14 cellular contexts compared by ENCODE assay signal in the genomic region with DNA sequence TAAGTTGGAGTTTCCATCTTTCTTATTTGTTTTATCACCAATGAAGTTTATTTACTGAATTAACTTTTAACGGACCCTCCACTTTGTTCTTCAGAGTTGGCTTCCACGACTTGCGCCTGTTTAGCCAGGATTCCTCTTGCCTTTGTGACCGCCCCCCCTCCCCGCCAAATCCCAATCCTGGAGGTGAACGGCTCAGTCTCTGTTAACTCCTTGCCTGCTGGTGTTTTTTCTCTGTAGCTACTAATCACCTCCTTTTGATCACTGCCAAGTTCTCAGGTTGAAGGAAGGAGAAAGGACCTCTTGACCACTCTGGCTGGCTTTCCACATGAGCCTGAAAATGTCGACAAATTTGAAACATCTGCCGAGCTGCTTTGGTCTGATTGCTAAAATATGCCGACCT. TPM values are rescaled to one million over a fixed set of nuclear protein-coding genes. Genes with fewer than 3 reads are reported as not detected.
A peak's percentile ranks its signal among the peaks of the same experiment; 100 is the strongest.
DNase-seq lines count a peak whose midpoint lies in the region; ATAC-seq and TF ChIP-seq lines count a peak whose summit lies in the region.
"Had no signal": no experiment of that assay in that cellular context is flagged by ENCODE, and none has a peak within 500 bp of the region (broad histone marks: within the 10 kb centered on the region; RNA-seq: fewer than 3 reads in every experiment).

No MANE protein-coding gene starts in this region.

- H3K27me3 Mint-ChIP-seq in WTC11 (ENCODE audit: low read depth): peaks cover 39% of the 10 kb centered on the region
- H3K27me3 Mint-ChIP-seq in stimulated activated naive B cell treated with anti-CD40 and anti-IgM and Interleukin-4, amounts not matched to agents 10 μg/mL and 1 μg/mL and 100 μg/mL, for 72 hours: peaks cover 0 to 43% of the 10 kb centered on the region in 2 donors
- H3K27me3 Mint-ChIP-seq: activated naive CD4-positive, alpha-beta T cell treated with anti-CD3 and anti-CD28 coated beads, Interleukin-2, amount 50 U/mL, for 24 hours had no signal

- H3K4me3 Mint-ChIP-seq in WTC11: peak overlapping the region; percentile 78
- no peak overlapping the region for H3K4me3 Mint-ChIP-seq in stimulated activated naive B cell treated with anti-CD40 and anti-IgM and Interleukin-4, amounts not matched to agents 10 μg/mL and 1 μg/mL and 100 μg/mL, for 72 hours
- H3K4me3 Mint-ChIP-seq: T-helper 2 cell treated with Interferon-gamma antibody and Interleukin-4, amounts not matched to agents 5 μg/mL and 100 μg/mL, for 36 hours had no signal

- H3K9me3 ChIP-seq in cardiac muscle cell (ENCODE audit: low read depth) (no peaks in the 10 kb centered on the region), uterus (no peaks in the 10 kb centered on the region)

- TF ChIP-seq CTCF in cardiac muscle cell (IDR thresholded peaks at IDR 0.05; ENCODE audit: low read depth, low read length): no peak
- no peak for TF ChIP-seq CTCF in WTC11 (IDR thresholded peaks at IDR 0.05)
- no peak for TF ChIP-seq CTCF in uterus (IDR thresholded peaks at IDR 0.05)

- DNase-seq in cardiac muscle cell (ENCODE audit: low read depth in 1 of 2, low spot score in 1 of 2) (no peak), cardiac septum (ENCODE audit: low spot score) (no peak), WTC11 (ENCODE audit: low spot score) (peak; percentile 24), left kidney (ENCODE audit: low read depth, low spot score) (peak; percentile 26), uterus (no peak), pons (ENCODE audit: low spot score) (no peak)
- DNase-seq in stimulated activated naive B cell treated with anti-CD40 and anti-IgM and Interleukin-4, amounts not matched to agents 10 μg/mL and 1 μg/mL and 100 μg/mL, for 72 hours: no peak
- no peak for DNase-seq in activated CD8-positive, alpha-beta memory T cell treated with anti-CD3 and anti-CD28 coated beads, Interleukin-2, amount 50 U/mL, for 4 hours
- DNase-seq: effector memory CD4-positive, alpha-beta T cell; foreskin melanocyte; NCI-H1092; NCI-H774 had no signal

- H3K36me3 Mint-ChIP-seq in WTC11: no peaks in the 10 kb centered on the region
- H3K36me3 Mint-ChIP-seq in stimulated activated naive B cell treated with anti-CD40 and anti-IgM and Interleukin-4, amounts not matched to agents 10 μg/mL and 1 μg/mL and 100 μg/mL, for 72 hours: peaks cover 0 to 13% of the 10 kb centered on the region in 2 donors
- H3K36me3 Mint-ChIP-seq: activated naive CD4-positive, alpha-beta T cell treated with anti-CD3 and anti-CD28 coated beads, Interleukin-2, amount 50 U/mL, for 24 hours had no signal

- no peaks in the 10 kb centered on the region for H3K36me3 ChIP-seq in cardiac muscle cell
- H3K36me3 ChIP-seq in uterus: no peaks in the 10 kb centered on the region

- no peak overlapping the region for H3K27ac ChIP-seq in cardiac muscle cell
- peak overlapping the region; percentile 48 to 80 for H3K27ac ChIP-seq in uterus

- H3K9me3 Mint-ChIP-seq in WTC11: no peaks in the 10 kb centered on the region
- no peaks in the 10 kb centered on the region for H3K9me3 Mint-ChIP-seq in stimulated activated naive B cell treated with anti-CD40 and anti-IgM and Interleukin-4, amounts not matched to agents 10 μg/mL and 1 μg/mL and 100 μg/mL, for 72 hours
- H3K9me3 Mint-ChIP-seq: activated naive CD4-positive, alpha-beta T cell treated with anti-CD3 and anti-CD28 coated beads, Interleukin-2, amount 50 U/mL, for 24 hours; T-helper 2 cell treated with Interferon-gamma antibody and Interleukin-4, amounts not matched to agents 5 μg/mL and 100 μg/mL, for 36 hours had no signal

- peaks cover 35% of the 10 kb centered on the region for H3K4me1 ChIP-seq in cardiac muscle cell (ENCODE audit: low read depth)
- H3K4me1 ChIP-seq in uterus: peaks cover 0 to 5% of the 10 kb centered on the region in 2 donors

- ATAC-seq in WTC11: no peak
- no peak for ATAC-seq in stimulated activated naive B cell treated with anti-CD40 and anti-IgM and Interleukin-4, amounts not matched to agents 10 μg/mL and 1 μg/mL and 100 μg/mL, for 72 hours (replicated peaks)

- H3K4me3 ChIP-seq in cardiac muscle cell: peak overlapping the region; percentile 44
- H3K4me3 ChIP-seq in uterus: peak overlapping the region in 1 of 2 donors; percentile 47

- no peak for TF ChIP-seq POLR2A in uterus (IDR thresholded peaks at IDR 0.05)

- CTCF ChIA-PET in WTC11 (lab: Charles Lee): interaction anchor here (1.3 to 1.8 kb wide), 2 partner anchors 12 to 25 kb away, joined by 5 read pairs; no protein-coding TSS in a partner anchor

- intact Hi-C loops in cardiac septum (cut with DNase I) (no loop called here), uterus (cut with DNase I; ENCODE audit: low total_unique reads) (no loop called here)

- peaks cover 51% of the 10 kb centered on the region for H3K27me3 ChIP-seq in cardiac muscle cell
- no peaks in the 10 kb centered on the region for H3K27me3 ChIP-seq in uterus

- POLR2A ChIA-PET in WTC11 (lab: Charles Lee): no interaction called here

- H3K27ac Mint-ChIP-seq in WTC11: no peak overlapping the region; the same call in 1 of the 2 replicates
- H3K27ac Mint-ChIP-seq in stimulated activated naive B cell treated with anti-CD40 and anti-IgM and Interleukin-4, amounts not matched to agents 10 μg/mL and 1 μg/mL and 100 μg/mL, for 72 hours: no peak overlapping the region
- H3K27ac Mint-ChIP-seq: activated naive CD4-positive, alpha-beta T cell treated with anti-CD3 and anti-CD28 coated beads, Interleukin-2, amount 50 U/mL, for 24 hours; T-helper 2 cell treated with Interferon-gamma antibody and Interleukin-4, amounts not matched to agents 5 μg/mL and 100 μg/mL, for 36 hours had no signal

- H3K4me1 Mint-ChIP-seq in WTC11: peaks cover 64% of the 10 kb centered on the region
- peaks cover 30 to 48% of the 10 kb centered on the region in 2 donors for H3K4me1 Mint-ChIP-seq in stimulated activated naive B cell treated with anti-CD40 and anti-IgM and Interleukin-4, amounts not matched to agents 10 μg/mL and 1 μg/mL and 100 μg/mL, for 72 hours

TF ChIP-seq in WTC11, 78 proteins besides CTCF, POLR2A, EP300 and RAD21 (continues in another document):
- TF ChIP-seq, protein P1, sequence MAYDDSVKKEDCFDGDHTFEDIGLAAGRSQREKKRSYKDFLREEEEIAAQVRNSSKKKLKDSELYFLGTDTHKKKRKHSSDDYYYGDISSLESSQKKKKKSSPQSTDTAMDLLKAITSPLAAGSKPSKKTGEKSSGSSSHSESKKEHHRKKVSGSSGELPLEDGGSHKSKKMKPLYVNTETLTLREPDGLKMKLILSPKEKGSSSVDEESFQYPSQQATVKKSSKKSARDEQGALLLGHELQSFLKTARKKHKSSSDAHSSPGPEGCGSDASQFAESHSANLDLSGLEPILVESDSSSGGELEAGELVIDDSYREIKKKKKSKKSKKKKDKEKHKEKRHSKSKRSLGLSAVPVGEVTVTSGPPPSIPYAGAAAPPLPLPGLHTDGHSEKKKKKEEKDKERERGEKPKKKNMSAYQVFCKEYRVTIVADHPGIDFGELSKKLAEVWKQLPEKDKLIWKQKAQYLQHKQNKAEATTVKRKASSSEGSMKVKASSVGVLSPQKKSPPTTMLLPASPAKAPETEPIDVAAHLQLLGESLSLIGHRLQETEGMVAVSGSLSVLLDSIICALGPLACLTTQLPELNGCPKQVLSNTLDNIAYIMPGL (CRISPR knock-in tag; IDR thresholded peaks at IDR 0.05): no peak
- TF ChIP-seq JUN (CRISPR knock-in tag; IDR thresholded peaks at IDR 0.05): no peak
- TF ChIP-seq CREM (CRISPR knock-in tag; IDR thresholded peaks at IDR 0.05): no peak
- TF ChIP-seq, protein P2, sequence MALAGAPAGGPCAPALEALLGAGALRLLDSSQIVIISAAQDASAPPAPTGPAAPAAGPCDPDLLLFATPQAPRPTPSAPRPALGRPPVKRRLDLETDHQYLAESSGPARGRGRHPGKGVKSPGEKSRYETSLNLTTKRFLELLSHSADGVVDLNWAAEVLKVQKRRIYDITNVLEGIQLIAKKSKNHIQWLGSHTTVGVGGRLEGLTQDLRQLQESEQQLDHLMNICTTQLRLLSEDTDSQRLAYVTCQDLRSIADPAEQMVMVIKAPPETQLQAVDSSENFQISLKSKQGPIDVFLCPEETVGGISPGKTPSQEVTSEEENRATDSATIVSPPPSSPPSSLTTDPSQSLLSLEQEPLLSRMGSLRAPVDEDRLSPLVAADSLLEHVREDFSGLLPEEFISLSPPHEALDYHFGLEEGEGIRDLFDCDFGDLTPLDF (CRISPR knock-in tag; IDR thresholded peaks at IDR 0.05): no peak
- TF ChIP-seq, protein P3, sequence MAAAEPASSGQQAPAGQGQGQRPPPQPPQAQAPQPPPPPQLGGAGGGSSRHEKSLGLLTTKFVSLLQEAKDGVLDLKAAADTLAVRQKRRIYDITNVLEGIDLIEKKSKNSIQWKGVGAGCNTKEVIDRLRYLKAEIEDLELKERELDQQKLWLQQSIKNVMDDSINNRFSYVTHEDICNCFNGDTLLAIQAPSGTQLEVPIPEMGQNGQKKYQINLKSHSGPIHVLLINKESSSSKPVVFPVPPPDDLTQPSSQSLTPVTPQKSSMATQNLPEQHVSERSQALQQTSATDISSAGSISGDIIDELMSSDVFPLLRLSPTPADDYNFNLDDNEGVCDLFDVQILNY (CRISPR knock-in tag; IDR thresholded peaks at IDR 0.05): no peak
- no peak for TF ChIP-seq SMAD4 (CRISPR knock-in tag; IDR thresholded peaks at IDR 0.05)
- TF ChIP-seq ZNF396 (CRISPR knock-in tag; IDR thresholded peaks at IDR 0.05; ENCODE audit: borderline replicate concordance): no peak
- no peak for TF ChIP-seq SMAD3 (CRISPR knock-in tag; IDR thresholded peaks at IDR 0.05; ENCODE audit: borderline replicate concordance)
- no peak for TF ChIP-seq TCF7 (CRISPR knock-in tag; IDR thresholded peaks at IDR 0.05; ENCODE audit: low read depth)
- TF ChIP-seq ESRRA (CRISPR knock-in tag; IDR thresholded peaks at IDR 0.05; ENCODE audit: borderline replicate concordance): no peak
- no peak for TF ChIP-seq FOXP1 (CRISPR knock-in tag; IDR thresholded peaks at IDR 0.05; ENCODE audit: borderline replicate concordance)
- TF ChIP-seq RORB (CRISPR knock-in tag; IDR thresholded peaks at IDR 0.05): no peak

RNA-seq across cellular contexts. Expression of a gene that starts 46.8 kb away (rescaled TPM):
- total RNA-seq in cardiac muscle cell: 56.3 and 90.5 TPM in 2 replicates
- 30.0 and 43.1 TPM in 2 replicates for polyA plus RNA-seq in cardiac muscle cell
- total RNA-seq in cardiac septum: 24.2 TPM
- total RNA-seq in WTC11 (2021): 41.1 to 44.5 TPM (median 43.1 TPM) in 3 replicates
- 10 to 100 TPM in 3 of 4 donors, 1 to 10 TPM in 1; 10.0 to 42.4 (median 26.4) TPM for total RNA-seq in uterus

Comparison
In these comparisons a context has a peak if more than half of its experiments do, and no peak if none do; other contexts are left out.
1. DNase-seq: peak in WTC11 (single experiment) and left kidney (single experiment); none in cardiac muscle cell (0 of 2), cardiac septum (single experiment), uterus (0 of 2), stimulated activated naive B cell treated with anti-CD40 and anti-IgM and Interleukin-4, amounts not matched to agents 10 μg/mL and 1 μg/mL and 100 μg/mL, for 72 hours (single experiment), activated CD8-positive, alpha-beta memory T cell treated with anti-CD3 and anti-CD28 coated beads, Interleukin-2, amount 50 U/mL, for 4 hours (single experiment) and pons (single experiment).